8 cellular contexts compared by ENCODE assay signal in genomic region chr12:79689477-79690155, GRCh38. TPM values are rescaled to one million over a fixed set of nuclear protein-coding genes. Genes with fewer than 3 reads are reported as not detected.
DNase-seq lines count a peak whose midpoint lies in the region; ATAC-seq and TF ChIP-seq lines count a peak whose summit lies in the region.

No MANE protein-coding gene starts in this region.

- ATAC-seq in GM21515 (IDR thresholded peaks at IDR 0.05; ENCODE audit: unreplicated experiment), result peak; percentile 26
- peak; percentile 43 for ATAC-seq in aorta (ENCODE audit: low FRiP score)

- H3K27me3 ChIP-seq in WERI-Rb-1 (ENCODE audit: insufficient read depth, low read depth, severe bottlenecking) (no peaks in the 10 kb centered on the region), esophagus squamous epithelium (peaks cover 0 to 17% (median 0%) of the 10 kb centered on the region in 4 donors), muscle layer of duodenum (ENCODE audit: low read depth, low read length) (no peaks in the 10 kb centered on the region), aorta (ENCODE audit: control insufficient read depth in 1 of 2, insufficient read depth in 2 of 2, low read length in 1 of 2) (no peaks in the 10 kb centered on the region)

- H3K9me3 ChIP-seq in WERI-Rb-1 (ENCODE audit: severe bottlenecking), result no peaks in the 10 kb centered on the region
- no peaks in the 10 kb centered on the region for H3K9me3 ChIP-seq in esophagus squamous epithelium
- H3K9me3 ChIP-seq in muscle layer of duodenum (ENCODE audit: control insufficient read depth in 1 of 2, low read length in 2 of 2), result no peaks in the 10 kb centered on the region
- no peaks in the 10 kb centered on the region for H3K9me3 ChIP-seq in aorta (ENCODE audit: control insufficient read depth, low read length)

- peak; percentile 16 for DNase-seq in NOMO-1 treated with DMSO at 0.1 percent for 48 hours (lab: John Stamatoyannopoulos, UW; ENCODE audit: unreplicated experiment)
- no peak for DNase-seq in NOMO-1 treated with dmso at 0.1 percent for 144 hours (lab: John Stamatoyannopoulos, UW; ENCODE audit: unreplicated experiment)
- DNase-seq in HPDE6-E6E7 (ENCODE audit: extremely low spot score), result peak; percentile 10
- DNase-seq in WERI-Rb-1, result peak; percentile 19
- no peak for DNase-seq in esophagus squamous epithelium (lab: John Stamatoyannopoulos, UW)
- DNase-seq in aorta, result peak; percentile 57 to 81

- TF ChIP-seq POLR2A in esophagus squamous epithelium (IDR thresholded peaks at IDR 0.05), result peak in 1 of 4 donors; percentile 5

- H3K27ac ChIP-seq in WERI-Rb-1 (peak overlapping the region; percentile 98), esophagus squamous epithelium (peak overlapping the region; percentile 95 to 97 (median 96)), muscle layer of duodenum (ENCODE audit: low read length) (peak overlapping the region; percentile 7), aorta (ENCODE audit: low read depth in 1 of 2, low read length in 2 of 2) (peak overlapping the region; percentile 32 to 96)

- H3K36me3 ChIP-seq in WERI-Rb-1 (peaks cover 7% of the 10 kb centered on the region), esophagus squamous epithelium (no peaks in the 10 kb centered on the region), muscle layer of duodenum (ENCODE audit: control insufficient read depth in 1 of 2, insufficient read depth in 2 of 2, low read length in 2 of 2) (peaks cover 0 to 3% of the 10 kb centered on the region in 2 donors), aorta (ENCODE audit: control insufficient read depth in 1 of 2, insufficient read depth in 2 of 2, low read length in 1 of 2) (no peaks in the 10 kb centered on the region)

- TF ChIP-seq CTCF in WERI-Rb-1 (IDR thresholded peaks at IDR 0.05; ENCODE audit: low read depth, low read length) (no peak), esophagus squamous epithelium (IDR thresholded peaks at IDR 0.05) (peak in 1 of 6 experiments; percentile 7)

- H3K4me3 ChIP-seq in WERI-Rb-1 (ENCODE audit: low read depth, low read length) (peak overlapping the region; percentile 96), esophagus squamous epithelium (peak overlapping the region; percentile 76 to 96 (median 93)), muscle layer of duodenum (ENCODE audit: low read depth in 1 of 2, low read length in 2 of 2) (peak overlapping the region; percentile 79 to 95), aorta (ENCODE audit: low read length in 2 of 2) (peak overlapping the region; percentile 96 to 99)

- WGBS in esophagus squamous epithelium, 2 donors, result 0% methylated on average over 1 to 5 of the region's 68 CpGs
- 1% methylated on average over 55 to 68 of the region's 68 CpGs for WGBS in aorta, 2 donors

- intact Hi-C loops in esophagus squamous epithelium (cut with DNase I) (loop anchor here (2.0 to 10.0 kb wide), 2 partner anchors 135 to 267 kb away; no protein-coding TSS in a partner anchor), aorta (cut with DNase I) (loop anchor here (2.0 to 10.0 kb wide), 7 partner anchors 48 to 495 kb away; partner anchors contain the start of gene PPP1R12A (in 1 of the 2))

- H3K4me1 ChIP-seq in esophagus squamous epithelium (peaks cover 5 to 78% (median 6%) of the 10 kb centered on the region in 3 donors), muscle layer of duodenum (ENCODE audit: control insufficient read depth in 1 of 2, insufficient read depth in 2 of 2, low read length in 2 of 2) (peaks cover 5 to 6% of the 10 kb centered on the region in 2 donors), aorta (ENCODE audit: control insufficient read depth in 1 of 2, insufficient read depth in 2 of 2, low read length in 2 of 2) (peaks cover 0 to 4% of the 10 kb centered on the region in 2 donors)

RNA-seq across cellular contexts. Expression of gene PAWR, which starts 1.1 kb away (rescaled TPM):
- total RNA-seq in esophagus squamous epithelium (10 to 100 TPM; 44.3 to 67.3 (median 48.5) TPM), aorta (100 to 1,000 TPM; 110 to 150 TPM)
- 10 to 100 TPM; 42.7 to 63.2 TPM for polyA plus RNA-seq in aorta

Comparison
In these comparisons a context has a peak if more than half of its experiments do, and no peak if none do; other contexts are left out.
1. DNase-seq: peak in NOMO-1 treated with DMSO at 0.1 percent for 48 hours (single experiment), HPDE6-E6E7 (single experiment), WERI-Rb-1 (single experiment) and aorta (2 of 2); none in NOMO-1 treated with dmso at 0.1 percent for 144 hours (single experiment) and esophagus squamous epithelium (single experiment).
2. H3K27ac ChIP-seq: peak in every context shown above with its lines; median percentile 98 in WERI-Rb-1; 96 in esophagus squamous epithelium; 64 in aorta; 7 in muscle layer of duodenum.
3. Peak in every context shown above with its lines, with median percentiles within 50 percentile points of each other: H3K4me3 ChIP-seq.